15 cellular contexts compared by ENCODE assay signal in genomic region chrX:154360155-154360713, GRCh38. TPM values are rescaled to one million over a fixed set of nuclear protein-coding genes. Genes with fewer than 3 reads are reported as not detected.
DNase-seq lines count a peak whose midpoint lies in the region; ATAC-seq, FAIRE-seq and TF ChIP-seq lines count a peak whose summit lies in the region.
"Had no signal": no experiment of that assay in that cellular context is flagged by ENCODE, and none has a peak within 500 bp of the region (broad histone marks: within the 10 kb centered on the region; RNA-seq: fewer than 3 reads in every experiment).

No MANE protein-coding gene starts in this region.

- TF ChIP-seq CTCF in natural killer cell (IDR thresholded peaks at IDR 0.05) (no peak), K562 (IDR thresholded peaks at IDR 0.05 in 2 of 3, conservative IDR thresholded peaks at IDR 0.05 in 1 of 3; ENCODE audit: insufficient read depth in 2 of 3, low read depth in 1 of 3, low read length in 3 of 3) (no peak), Peyer's patch (IDR thresholded peaks at IDR 0.05) (no peak)

- in situ Hi-C loops in K562 (cut with MboI), result no loop called here

- no peak overlapping the region for H3K4me3 Mint-ChIP-seq in natural killer cell
- no peak overlapping the region for H3K4me3 Mint-ChIP-seq in natural killer cell treated with Interleukin-12 subunit alpha and Interleukin-12 subunit beta and Interleukin-15 and Interleukin-18, amount 100 ng/mL, for 72 hours
- H3K4me3 Mint-ChIP-seq: B cell, GM23338 had no signal

- FAIRE-seq in K562 (lab: Jason Lieb, UNC), result no peak

- H3K36me3 ChIP-seq in K562 (ENCODE audit: control insufficient read depth, insufficient read depth, low read length) (peaks cover 94% of the 10 kb centered on the region; the same call in 2 of the 3 replicates), rectal smooth muscle tissue (ENCODE audit: control insufficient read depth, insufficient read depth, low read length) (peaks cover 50% of the 10 kb centered on the region), Peyer's patch (peaks cover 0 to 59% (median 0%) of the 10 kb centered on the region in 3 donors)

- H3K27me3 Mint-ChIP-seq in natural killer cell (ENCODE audit: low read depth in 2 of 2), result no peaks in the 10 kb centered on the region
- no peaks in the 10 kb centered on the region for H3K27me3 Mint-ChIP-seq in natural killer cell treated with Interleukin-12 subunit alpha and Interleukin-12 subunit beta and Interleukin-15 and Interleukin-18, amount 100 ng/mL, for 72 hours
- H3K27me3 Mint-ChIP-seq: B cell had no signal

- TF ChIP-seq EP300 in K562 (IDR thresholded peaks at IDR 0.05; ENCODE audit: low read length), result no peak

- TF ChIP-seq POLR2A in K562 (conservative IDR thresholded peaks at IDR 0.05), result no peak
- TF ChIP-seq POLR2A in Peyer's patch (IDR thresholded peaks at IDR 0.05), result no peak

- H3K4me1 ChIP-seq in K562 (replicated peaks in 1 of 2; ENCODE audit: control insufficient read depth in 2 of 2, insufficient read depth in 2 of 2, low read length in 2 of 2) (peaks cover 0 to 21% of the 10 kb centered on the region in 2 experiments; a peak in 1 of 5 replicates), rectal smooth muscle tissue (ENCODE audit: control insufficient read depth, insufficient read depth, low read length) (peaks cover 4% of the 10 kb centered on the region), Peyer's patch (no peaks in the 10 kb centered on the region)

- no peak overlapping the region for H3K4me2 ChIP-seq in K562 (ENCODE audit: insufficient read depth, low read length)
- H3K4me2 ChIP-seq: GM23338, PC-9 had no signal

- H3K9me1 ChIP-seq in K562 (ENCODE audit: control insufficient read depth, insufficient read depth, low read length), result no peaks in the 10 kb centered on the region

- no peaks in the 10 kb centered on the region for H3K9me3 Mint-ChIP-seq in natural killer cell
- H3K9me3 Mint-ChIP-seq in natural killer cell treated with Interleukin-12 subunit alpha and Interleukin-12 subunit beta and Interleukin-15 and Interleukin-18, amount 100 ng/mL, for 72 hours, result no peaks in the 10 kb centered on the region
- H3K9me3 Mint-ChIP-seq: GM23338 had no signal

- H3K36me3 Mint-ChIP-seq in natural killer cell, result no peaks in the 10 kb centered on the region
- no peaks in the 10 kb centered on the region for H3K36me3 Mint-ChIP-seq in natural killer cell treated with Interleukin-12 subunit alpha and Interleukin-12 subunit beta and Interleukin-15 and Interleukin-18, amount 100 ng/mL, for 72 hours

- peak overlapping the region; percentile 57 to 95 for H3K27ac Mint-ChIP-seq in natural killer cell
- peak overlapping the region in 1 of 2 donors; percentile 10 for H3K27ac Mint-ChIP-seq in natural killer cell treated with Interleukin-12 subunit alpha and Interleukin-12 subunit beta and Interleukin-15 and Interleukin-18, amount 100 ng/mL, for 72 hours
- H3K27ac Mint-ChIP-seq: B cell, GM23338 had no signal

- no peaks in the 10 kb centered on the region for H4K20me1 ChIP-seq in K562 (replicated peaks; ENCODE audit: control insufficient read depth, insufficient read depth, low read length)

- intact Hi-C loops in natural killer cell (cut with micrococcal nuclease) (no loop called here), K562 (cut with micrococcal nuclease) (no loop called here)

- H3K9ac ChIP-seq in K562 (ENCODE audit: insufficient read depth in 1 of 2, low read depth in 2 of 2, low read length in 2 of 2), result peak overlapping the region in 1 of 2 experiments; percentile 52; a peak in 1 of 4 replicates
- no peak overlapping the region for H3K9ac ChIP-seq in rectal smooth muscle tissue (ENCODE audit: low read length)

- no peaks in the 10 kb centered on the region for H3K9me3 ChIP-seq in K562 (replicated peaks; ENCODE audit: control insufficient read depth, insufficient read depth, low read depth, low read length)
- H3K9me3 ChIP-seq in Peyer's patch, result no peaks in the 10 kb centered on the region

- no peak overlapping the region for H3K27ac ChIP-seq in K562 (ENCODE audit: extremely low read depth, low read depth, low read length)
- H3K27ac ChIP-seq in rectal smooth muscle tissue (ENCODE audit: low read depth, low read length), result peak overlapping the region; percentile 64
- no peak overlapping the region for H3K27ac ChIP-seq in Peyer's patch
- H3K27ac ChIP-seq: PC-9 had no signal

- no TSS peak for BruUV-seq in K562 (replicated peaks; lab: Mats Ljungman, UMichigan)

- no peak overlapping the region for H3K4me3 ChIP-seq in K562
- no peak overlapping the region for H3K4me3 ChIP-seq in rectal smooth muscle tissue (ENCODE audit: low read length)
- H3K4me3 ChIP-seq in Peyer's patch, result no peak overlapping the region
- H3K4me3 ChIP-seq: GM23338, PC-9 had no signal

- CTCF ChIA-PET in K562 (lab: Yijun Ruan, JAX; ENCODE audit: low intra/inter-chr PET ratio), result no interaction called here

- 96% methylated on average over 11 of the region's 34 CpGs for WGBS in K562 (ENCODE audit: insufficient coverage, low coverage, missing lambda C conversion rate)

- peaks cover 5 to 21% of the 10 kb centered on the region in 2 donors for H3K4me1 Mint-ChIP-seq in natural killer cell
- H3K4me1 Mint-ChIP-seq in natural killer cell treated with Interleukin-12 subunit alpha and Interleukin-12 subunit beta and Interleukin-15 and Interleukin-18, amount 100 ng/mL, for 72 hours (ENCODE audit: low read depth in 2 of 2), result peaks cover 5 to 24% of the 10 kb centered on the region in 2 donors
- H3K4me1 Mint-ChIP-seq: GM23338 had no signal

- no peak for TF ChIP-seq RAD21 in K562 (CRISPR knock-in tag; conservative IDR thresholded peaks at IDR 0.05 in 1 of 2, IDR thresholded peaks at IDR 0.05 in 1 of 2)

- ATAC-seq in natural killer cell (no peak), K562 (no peak), HG02588 (IDR thresholded peaks at IDR 0.05; ENCODE audit: unreplicated experiment) (no peak)
- no peak for ATAC-seq in natural killer cell treated with Interleukin-12 subunit alpha and Interleukin-12 subunit beta and Interleukin-15 and Interleukin-18, amount 100 ng/mL, for 72 hours
- ATAC-seq: GM23338, Right ventricle myocardium inferior had no signal

- POLR2A ChIA-PET in K562 (lab: Yijun Ruan, JAX), result no interaction called here

- H2AFZ ChIP-seq in K562 (ENCODE audit: low read depth, low read length), result no peak overlapping the region
- H2AFZ ChIP-seq: GM23338, PC-9 had no signal

- no peaks in the 10 kb centered on the region for H3K27me3 ChIP-seq in K562 (ENCODE audit: control insufficient read depth in 2 of 2, insufficient read depth in 2 of 2, low read length in 2 of 2)
- no peaks in the 10 kb centered on the region for H3K27me3 ChIP-seq in rectal smooth muscle tissue (ENCODE audit: control insufficient read depth, insufficient read depth, low read length)
- H3K27me3 ChIP-seq in Peyer's patch, result no peaks in the 10 kb centered on the region

- DNase-seq in natural killer cell (no peak), K562 (ENCODE audit: extremely low read depth in 1 of 4, low spot score in 3 of 4) (no peak), Peyer's patch (no peak), AML-193 (lab: John Stamatoyannopoulos, UW) (no peak)
- DNase-seq in natural killer cell treated with Interleukin-12 subunit alpha and Interleukin-12 subunit beta and Interleukin-15 and Interleukin-18, amount 100 ng/mL, for 72 hours (ENCODE audit: low spot score), result no peak
- DNase-seq: DMS 273 treated with DMSO at 0.1 percent for 48 hours, NCI-H187 treated with DMSO at 0.1 percent for 48 hours, NCI-H446 treated with DMSO at 0.1 percent for 48 hours, NCI-H774, PC-9 had no signal

- peaks cover 3% of the 10 kb centered on the region; the same call in 2 of the 3 replicates for H3K79me2 ChIP-seq in K562 (ENCODE audit: control insufficient read depth, insufficient read depth, low read length)

RNA-seq across cellular contexts. Expression of gene FLNA, which starts 14.2 kb away (rescaled TPM):
- total RNA-seq in natural killer cell (1,000 to 10,000 TPM; 2,872 to 3,483 (median 2,927) TPM), K562 (2014; rRNA removed) (554 and 803 TPM in 2 replicates), K562 (2014; rRNA removed; fragmentation: Illumina TruSeq; extraction: Trizol) (72.2 and 110 TPM in 2 replicates), K562 (2015; rRNA removed; fragmentation: Illumina TruSeq; extraction: Trizol) (135 and 162 TPM in 2 replicates), K562 (2021) (672 and 735 TPM in 2 replicates), Peyer's patch (100 to 1,000 TPM; 143 to 663 (median 328) TPM)
- total RNA-seq in natural killer cell treated with Interleukin-12 subunit alpha and Interleukin-12 subunit beta and Interleukin-15 and Interleukin-18, amount 100 ng/mL, for 72 hours, result 100 to 1,000 TPM; 574 to 727 TPM
- 432 and 1,364 TPM in 2 replicates for total RNA-seq in K562 (2011; cell fraction: chromatin; rRNA removed; ENCODE audit: low replicate concordance)
- total RNA-seq in K562 (2011; cell fraction: nucleolus; rRNA removed), result 816 and 818 TPM in 2 replicates
- 362 and 459 TPM in 2 replicates for total RNA-seq in K562 (2011; cell fraction: nucleoplasm; rRNA removed)
- polyA plus RNA-seq in K562 (2011; rRNA removed) (86.6 and 165 TPM in 2 replicates), K562 (2014; fragmentation: Illumina TruSeq; extraction: Trizol) (329 and 438 TPM in 2 replicates), K562 (2014; fragmentation: Nextera tagmentation; extraction: Ambion mirVana) (1 to 10 TPM; 6.2 to 6.8 TPM), K562 (2014; rRNA removed) (226 and 245 TPM in 2 replicates)
- polyA plus RNA-seq in K562 (2011; cell fraction: cytosol; rRNA removed), result 122 and 183 TPM in 2 replicates
- 624 and 751 TPM in 2 replicates for polyA plus RNA-seq in K562 (2011; cell fraction: nucleus; rRNA removed)
- 392 and 593 TPM in 2 replicates for polyA plus RNA-seq in K562 (2012)
- 249 and 291 TPM in 2 replicates for polyA minus RNA-seq in K562 (2011; rRNA and poly(A)+ RNA removed)
- polyA minus RNA-seq in K562 (2011; cell fraction: cytosol; rRNA and poly(A)+ RNA removed), result 522 and 767 TPM in 2 replicates
- 248 and 324 TPM in 2 replicates for polyA minus RNA-seq in K562 (2011; cell fraction: nucleus; rRNA and poly(A)+ RNA removed)

RNA-seq across cellular contexts. Expression of gene EMD, which starts 18.9 kb away (rescaled TPM):
- 100 to 1,000 TPM; 141 to 175 (median 152) TPM for total RNA-seq in natural killer cell
- total RNA-seq in natural killer cell treated with Interleukin-12 subunit alpha and Interleukin-12 subunit beta and Interleukin-15 and Interleukin-18, amount 100 ng/mL, for 72 hours, result 10 to 100 TPM; 49.2 to 61.9 TPM
- 41.8 and 93.2 TPM in 2 replicates for total RNA-seq in K562 (2011; cell fraction: chromatin; rRNA removed; ENCODE audit: low replicate concordance)
- 88.9 and 97.4 TPM in 2 replicates for total RNA-seq in K562 (2011; cell fraction: nucleolus; rRNA removed)
- 70.5 and 73.6 TPM in 2 replicates for total RNA-seq in K562 (2011; cell fraction: nucleoplasm; rRNA removed)
- 32.9 and 36.2 TPM in 2 replicates for total RNA-seq in K562 (2014; rRNA removed)
- total RNA-seq in K562 (2014; rRNA removed; fragmentation: Illumina TruSeq; extraction: Trizol), result 37.5 and 38.3 TPM in 2 replicates
- 61.9 and 67.8 TPM in 2 replicates for total RNA-seq in K562 (2015; rRNA removed; fragmentation: Illumina TruSeq; extraction: Trizol)
- 124 and 135 TPM in 2 replicates for total RNA-seq in K562 (2021)
- polyA plus RNA-seq in K562 (2011; rRNA removed), result 77.4 and 81.2 TPM in 2 replicates
- 100.0 and 121 TPM in 2 replicates for polyA plus RNA-seq in K562 (2011; cell fraction: cytosol; rRNA removed)
- 238 and 242 TPM in 2 replicates for polyA plus RNA-seq in K562 (2011; cell fraction: nucleus; rRNA removed)
- polyA plus RNA-seq in K562 (2012), result 125 and 134 TPM in 2 replicates
- 177 and 206 TPM in 2 replicates for polyA plus RNA-seq in K562 (2014; fragmentation: Illumina TruSeq; extraction: Trizol)
- 1 to 10 TPM; 2.3 to 3.1 TPM for polyA plus RNA-seq in K562 (2014; fragmentation: Nextera tagmentation; extraction: Ambion mirVana)
- 86.7 and 110 TPM in 2 replicates for polyA plus RNA-seq in K562 (2014; rRNA removed)
- 24.0 and 43.3 TPM in 2 replicates for polyA minus RNA-seq in K562 (2011; rRNA and poly(A)+ RNA removed)
- polyA minus RNA-seq in K562 (2011; cell fraction: cytosol; rRNA and poly(A)+ RNA removed), result 51.3 and 57.9 TPM in 2 replicates
- polyA minus RNA-seq in K562 (2011; cell fraction: nucleus; rRNA and poly(A)+ RNA removed), result 28.5 and 40.8 TPM in 2 replicates
- 10 to 100 TPM; 21.7 to 31.4 (median 26.6) TPM for total RNA-seq in Peyer's patch

RNA-seq across cellular contexts. Expression of gene RPL10, which starts 37.9 kb away (rescaled TPM):
- 1,000 to 10,000 TPM; 2,249 to 2,456 (median 2,324) TPM for total RNA-seq in natural killer cell
- 1,000 to 10,000 TPM; 1,953 to 2,194 TPM for total RNA-seq in natural killer cell treated with Interleukin-12 subunit alpha and Interleukin-12 subunit beta and Interleukin-15 and Interleukin-18, amount 100 ng/mL, for 72 hours
- total RNA-seq in K562 (2011; cell fraction: chromatin; rRNA removed; ENCODE audit: low replicate concordance), result 652 and 1,355 TPM in 2 replicates
- total RNA-seq in K562 (2011; cell fraction: nucleolus; rRNA removed), result 1,356 and 1,561 TPM in 2 replicates
- total RNA-seq in K562 (2011; cell fraction: nucleoplasm; rRNA removed), result 1,670 and 2,786 TPM in 2 replicates
- total RNA-seq in K562 (2014; rRNA removed), result 4,111 and 4,705 TPM in 2 replicates
- 3,682 and 4,010 TPM in 2 replicates for total RNA-seq in K562 (2014; rRNA removed; fragmentation: Illumina TruSeq; extraction: Trizol)
- total RNA-seq in K562 (2015; rRNA removed; fragmentation: Illumina TruSeq; extraction: Trizol), result 3,735 and 3,774 TPM in 2 replicates
- 4,299 and 4,408 TPM in 2 replicates for total RNA-seq in K562 (2021)
- 5,297 and 6,545 TPM in 2 replicates for polyA plus RNA-seq in K562 (2011; rRNA removed)
- 7,052 and 10,074 TPM in 2 replicates for polyA plus RNA-seq in K562 (2011; cell fraction: cytosol; rRNA removed)
- 3,562 and 5,028 TPM in 2 replicates for polyA plus RNA-seq in K562 (2011; cell fraction: nucleus; rRNA removed)
- polyA plus RNA-seq in K562 (2012), result 5,208 and 8,851 TPM in 2 replicates
- 6,119 and 7,432 TPM in 2 replicates for polyA plus RNA-seq in K562 (2014; fragmentation: Illumina TruSeq; extraction: Trizol)
- polyA plus RNA-seq in K562 (2014; fragmentation: Nextera tagmentation; extraction: Ambion mirVana), result 1,000 to 10,000 TPM; 5,014 to 7,600 TPM
- polyA plus RNA-seq in K562 (2014; rRNA removed), result 6,193 and 7,323 TPM in 2 replicates
- 1,451 and 1,523 TPM in 2 replicates for polyA minus RNA-seq in K562 (2011; rRNA and poly(A)+ RNA removed)
- polyA minus RNA-seq in K562 (2011; cell fraction: cytosol; rRNA and poly(A)+ RNA removed), result 1,578 and 1,804 TPM in 2 replicates
- 368 and 622 TPM in 2 replicates for polyA minus RNA-seq in K562 (2011; cell fraction: nucleus; rRNA and poly(A)+ RNA removed)
- total RNA-seq in Peyer's patch, result 1,000 to 10,000 TPM; 1,992 to 4,644 (median 2,626) TPM

RNA-seq across cellular contexts. Expression of gene DNASE1L1, which starts 48.8 kb away (rescaled TPM):
- total RNA-seq in natural killer cell (10 to 100 TPM; 16.7 to 19.6 (median 16.8) TPM), K562 (2014; rRNA removed) (12.4 and 16.4 TPM in 2 replicates), K562 (2014; rRNA removed; fragmentation: Illumina TruSeq; extraction: Trizol) (5.7 and 5.9 TPM in 2 replicates), K562 (2015; rRNA removed; fragmentation: Illumina TruSeq; extraction: Trizol) (4.9 and 5.5 TPM in 2 replicates), K562 (2021) (10.9 and 11.2 TPM in 2 replicates), Peyer's patch (10 to 100 TPM; 23.9 to 41.2 (median 32.2) TPM)
- total RNA-seq in natural killer cell treated with Interleukin-12 subunit alpha and Interleukin-12 subunit beta and Interleukin-15 and Interleukin-18, amount 100 ng/mL, for 72 hours, result 10 to 100 TPM; 12.4 to 14.6 TPM
- total RNA-seq in K562 (2011; cell fraction: chromatin; rRNA removed; ENCODE audit: low replicate concordance), result 14.4 and 29.9 TPM in 2 replicates
- total RNA-seq in K562 (2011; cell fraction: nucleolus; rRNA removed), result 32.4 and 37.9 TPM in 2 replicates
- total RNA-seq in K562 (2011; cell fraction: nucleoplasm; rRNA removed), result 24.0 and 27.8 TPM in 2 replicates
- polyA plus RNA-seq in K562 (2011; rRNA removed) (12.6 and 14.8 TPM in 2 replicates), K562 (2014; fragmentation: Illumina TruSeq; extraction: Trizol) (7.9 and 12.9 TPM in 2 replicates), K562 (2014; fragmentation: Nextera tagmentation; extraction: Ambion mirVana) (under 1 TPM; 0.73 to 0.74 TPM), K562 (2014; rRNA removed) (11.6 and 16.4 TPM in 2 replicates)
- polyA plus RNA-seq in K562 (2011; cell fraction: cytosol; rRNA removed), result 18.6 and 34.4 TPM in 2 replicates
- polyA plus RNA-seq in K562 (2011; cell fraction: nucleus; rRNA removed), result 18.8 and 31.1 TPM in 2 replicates
- polyA plus RNA-seq in K562 (2012), result 14.5 and 24.0 TPM in 2 replicates
- polyA minus RNA-seq in K562 (2011; rRNA and poly(A)+ RNA removed), result 5.2 and 6.9 TPM in 2 replicates
- polyA minus RNA-seq in K562 (2011; cell fraction: cytosol; rRNA and poly(A)+ RNA removed), result 8.1 and 9.3 TPM in 2 replicates
- 4.7 and 6.1 TPM in 2 replicates for polyA minus RNA-seq in K562 (2011; cell fraction: nucleus; rRNA and poly(A)+ RNA removed)

RNA-seq across cellular contexts. Expression of gene TAFAZZIN, which starts 51.1 kb away (rescaled TPM):
- total RNA-seq in natural killer cell (10 to 100 TPM; 67.3 to 87.2 (median 67.7) TPM), K562 (2014; rRNA removed) (20.2 and 33.7 TPM in 2 replicates), K562 (2014; rRNA removed; fragmentation: Illumina TruSeq; extraction: Trizol) (10.7 and 11.3 TPM in 2 replicates), K562 (2015; rRNA removed; fragmentation: Illumina TruSeq; extraction: Trizol) (15.6 and 17.1 TPM in 2 replicates), K562 (2021) (29.6 and 32.2 TPM in 2 replicates), Peyer's patch (100 to 1,000 TPM; 105 to 147 (median 112) TPM)
- total RNA-seq in natural killer cell treated with Interleukin-12 subunit alpha and Interleukin-12 subunit beta and Interleukin-15 and Interleukin-18, amount 100 ng/mL, for 72 hours, result 10 to 100 TPM; 47.4 to 73.7 TPM
- 68.1 and 155 TPM in 2 replicates for total RNA-seq in K562 (2011; cell fraction: chromatin; rRNA removed; ENCODE audit: low replicate concordance)
- 126 and 130 TPM in 2 replicates for total RNA-seq in K562 (2011; cell fraction: nucleolus; rRNA removed)
- 84.5 and 90.6 TPM in 2 replicates for total RNA-seq in K562 (2011; cell fraction: nucleoplasm; rRNA removed)
- polyA plus RNA-seq in K562 (2011; rRNA removed) (24.0 and 39.6 TPM in 2 replicates), K562 (2014; fragmentation: Illumina TruSeq; extraction: Trizol) (20.2 and 25.0 TPM in 2 replicates), K562 (2014; fragmentation: Nextera tagmentation; extraction: Ambion mirVana) (under 1 TPM; 0.49 to 0.64 TPM), K562 (2014; rRNA removed) (33.6 and 40.7 TPM in 2 replicates)
- polyA plus RNA-seq in K562 (2011; cell fraction: cytosol; rRNA removed), result 24.2 and 26.2 TPM in 2 replicates
- 415 and 432 TPM in 2 replicates for polyA plus RNA-seq in K562 (2011; cell fraction: nucleus; rRNA removed)
- 21.3 and 52.8 TPM in 2 replicates for polyA plus RNA-seq in K562 (2012)
- polyA minus RNA-seq in K562 (2011; rRNA and poly(A)+ RNA removed), result 7.7 and 17.0 TPM in 2 replicates
- 8.3 and 13.7 TPM in 2 replicates for polyA minus RNA-seq in K562 (2011; cell fraction: cytosol; rRNA and poly(A)+ RNA removed)
- 45.6 and 52.2 TPM in 2 replicates for polyA minus RNA-seq in K562 (2011; cell fraction: nucleus; rRNA and poly(A)+ RNA removed)
